2 cellular contexts compared by ENCODE assay signal in genomic region chr1:234320549-234320948, GRCh38.
TF ChIP-seq lines count a peak whose summit lies in the region.

No MANE protein-coding gene starts in this region.

TF ChIP-seq in HepG2, 621 proteins besides CTCF, POLR2A, EP300 and RAD21 (continues in another document):
- TF ChIP-seq POGZ (CRISPR knock-in tag; IDR thresholded peaks at IDR 0.05): no peak
- no peak for TF ChIP-seq ZBTB44 (CRISPR knock-in tag; IDR thresholded peaks at IDR 0.05)
- no peak for TF ChIP-seq ZNF10 (CRISPR knock-in tag; IDR thresholded peaks at IDR 0.05; ENCODE audit: borderline replicate concordance, low read depth)
- no peak for TF ChIP-seq SMAD1 (CRISPR knock-in tag; IDR thresholded peaks at IDR 0.05; ENCODE audit: borderline replicate concordance, low read depth)
- TF ChIP-seq ATF7-NPFF (CRISPR knock-in tag; IDR thresholded peaks at IDR 0.05; ENCODE audit: low read depth): no peak
- no peak for TF ChIP-seq PREB (CRISPR knock-in tag; IDR thresholded peaks at IDR 0.05)
- no peak for TF ChIP-seq CHD4 (IDR thresholded peaks at IDR 0.05; ENCODE audit: borderline replicate concordance, low read length)
- no peak for TF ChIP-seq FOXK2 (IDR thresholded peaks at IDR 0.05)
- TF ChIP-seq, protein P1, sequence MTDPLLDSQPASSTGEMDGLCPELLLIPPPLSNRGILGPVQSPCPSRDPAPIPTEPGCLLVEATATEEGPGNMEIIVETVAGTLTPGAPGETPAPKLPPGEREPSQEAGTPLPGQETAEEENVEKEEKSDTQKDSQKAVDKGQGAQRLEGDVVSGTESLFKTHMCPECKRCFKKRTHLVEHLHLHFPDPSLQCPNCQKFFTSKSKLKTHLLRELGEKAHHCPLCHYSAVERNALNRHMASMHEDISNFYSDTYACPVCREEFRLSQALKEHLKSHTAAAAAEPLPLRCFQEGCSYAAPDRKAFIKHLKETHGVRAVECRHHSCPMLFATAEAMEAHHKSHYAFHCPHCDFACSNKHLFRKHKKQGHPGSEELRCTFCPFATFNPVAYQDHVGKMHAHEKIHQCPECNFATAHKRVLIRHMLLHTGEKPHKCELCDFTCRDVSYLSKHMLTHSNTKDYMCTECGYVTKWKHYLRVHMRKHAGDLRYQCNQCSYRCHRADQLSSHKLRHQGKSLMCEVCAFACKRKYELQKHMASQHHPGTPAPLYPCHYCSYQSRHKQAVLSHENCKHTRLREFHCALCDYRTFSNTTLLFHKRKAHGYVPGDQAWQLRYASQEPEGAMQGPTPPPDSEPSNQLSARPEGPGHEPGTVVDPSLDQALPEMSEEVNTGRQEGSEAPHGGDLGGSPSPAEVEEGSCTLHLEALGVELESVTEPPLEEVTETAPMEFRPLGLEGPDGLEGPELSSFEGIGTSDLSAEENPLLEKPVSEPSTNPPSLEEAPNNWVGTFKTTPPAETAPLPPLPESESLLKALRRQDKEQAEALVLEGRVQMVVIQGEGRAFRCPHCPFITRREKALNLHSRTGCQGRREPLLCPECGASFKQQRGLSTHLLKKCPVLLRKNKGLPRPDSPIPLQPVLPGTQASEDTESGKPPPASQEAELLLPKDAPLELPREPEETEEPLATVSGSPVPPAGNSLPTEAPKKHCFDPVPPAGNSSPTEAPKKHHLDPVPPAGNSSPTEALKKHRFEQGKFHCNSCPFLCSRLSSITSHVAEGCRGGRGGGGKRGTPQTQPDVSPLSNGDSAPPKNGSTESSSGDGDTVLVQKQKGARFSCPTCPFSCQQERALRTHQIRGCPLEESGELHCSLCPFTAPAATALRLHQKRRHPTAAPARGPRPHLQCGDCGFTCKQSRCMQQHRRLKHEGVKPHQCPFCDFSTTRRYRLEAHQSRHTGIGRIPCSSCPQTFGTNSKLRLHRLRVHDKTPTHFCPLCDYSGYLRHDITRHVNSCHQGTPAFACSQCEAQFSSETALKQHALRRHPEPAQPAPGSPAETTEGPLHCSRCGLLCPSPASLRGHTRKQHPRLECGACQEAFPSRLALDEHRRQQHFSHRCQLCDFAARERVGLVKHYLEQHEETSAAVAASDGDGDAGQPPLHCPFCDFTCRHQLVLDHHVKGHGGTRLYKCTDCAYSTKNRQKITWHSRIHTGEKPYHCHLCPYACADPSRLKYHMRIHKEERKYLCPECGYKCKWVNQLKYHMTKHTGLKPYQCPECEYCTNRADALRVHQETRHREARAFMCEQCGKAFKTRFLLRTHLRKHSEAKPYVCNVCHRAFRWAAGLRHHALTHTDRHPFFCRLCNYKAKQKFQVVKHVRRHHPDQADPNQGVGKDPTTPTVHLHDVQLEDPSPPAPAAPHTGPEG (CRISPR knock-in tag; IDR thresholded peaks at IDR 0.05): no peak
- TF ChIP-seq MXD1 (CRISPR knock-in tag; IDR thresholded peaks at IDR 0.05): no peak
- TF ChIP-seq TOE1 (CRISPR knock-in tag; IDR thresholded peaks at IDR 0.05): no peak
- TF ChIP-seq, protein P2, sequence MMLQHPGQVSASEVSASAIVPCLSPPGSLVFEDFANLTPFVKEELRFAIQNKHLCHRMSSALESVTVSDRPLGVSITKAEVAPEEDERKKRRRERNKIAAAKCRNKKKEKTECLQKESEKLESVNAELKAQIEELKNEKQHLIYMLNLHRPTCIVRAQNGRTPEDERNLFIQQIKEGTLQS (CRISPR knock-in tag; IDR thresholded peaks at IDR 0.05): no peak
- no peak for TF ChIP-seq FLYWCH1 (CRISPR knock-in tag; IDR thresholded peaks at IDR 0.05)
- TF ChIP-seq ATF1 (CRISPR knock-in tag; IDR thresholded peaks at IDR 0.05): no peak
- no peak for TF ChIP-seq MTA3 (CRISPR knock-in tag; IDR thresholded peaks at IDR 0.05)
- peak; percentile 44; the same call in 1 of the 2 replicates for TF ChIP-seq HNF4G (IDR thresholded peaks at IDR 0.05; ENCODE audit: borderline replicate concordance, low read depth, low read length)
- TF ChIP-seq HNF4G (CRISPR knock-in tag; IDR thresholded peaks at IDR 0.05; ENCODE audit: borderline replicate concordance, low read depth): no peak

TF ChIP-seq in GM23338, 12 proteins besides CTCF, POLR2A, EP300 and RAD21:
- TF ChIP-seq NANOG (IDR thresholded peaks at IDR 0.05; ENCODE audit: borderline replicate concordance): no peak
- no peak for TF ChIP-seq EZH2phosphoT487 (IDR thresholded peaks at IDR 0.05; ENCODE audit: unreplicated experiment)
- TF ChIP-seq ZNF331 (CRISPR knock-in tag; IDR thresholded peaks at IDR 0.05; ENCODE audit: low read depth): no peak
- no peak for TF ChIP-seq ZNF114 (CRISPR knock-in tag; IDR thresholded peaks at IDR 0.05)
- no peak for TF ChIP-seq JUNB (IDR thresholded peaks at IDR 0.05; ENCODE audit: unreplicated experiment)
- no peak for TF ChIP-seq POLR2AphosphoS5 (IDR thresholded peaks at IDR 0.05; ENCODE audit: low read depth)
- TF ChIP-seq REST (IDR thresholded peaks at IDR 0.05; ENCODE audit: unreplicated experiment): no peak
- no peak for TF ChIP-seq EZH2 (IDR thresholded peaks at IDR 0.05; ENCODE audit: low read depth, unreplicated experiment)
- TF ChIP-seq, protein P3, sequence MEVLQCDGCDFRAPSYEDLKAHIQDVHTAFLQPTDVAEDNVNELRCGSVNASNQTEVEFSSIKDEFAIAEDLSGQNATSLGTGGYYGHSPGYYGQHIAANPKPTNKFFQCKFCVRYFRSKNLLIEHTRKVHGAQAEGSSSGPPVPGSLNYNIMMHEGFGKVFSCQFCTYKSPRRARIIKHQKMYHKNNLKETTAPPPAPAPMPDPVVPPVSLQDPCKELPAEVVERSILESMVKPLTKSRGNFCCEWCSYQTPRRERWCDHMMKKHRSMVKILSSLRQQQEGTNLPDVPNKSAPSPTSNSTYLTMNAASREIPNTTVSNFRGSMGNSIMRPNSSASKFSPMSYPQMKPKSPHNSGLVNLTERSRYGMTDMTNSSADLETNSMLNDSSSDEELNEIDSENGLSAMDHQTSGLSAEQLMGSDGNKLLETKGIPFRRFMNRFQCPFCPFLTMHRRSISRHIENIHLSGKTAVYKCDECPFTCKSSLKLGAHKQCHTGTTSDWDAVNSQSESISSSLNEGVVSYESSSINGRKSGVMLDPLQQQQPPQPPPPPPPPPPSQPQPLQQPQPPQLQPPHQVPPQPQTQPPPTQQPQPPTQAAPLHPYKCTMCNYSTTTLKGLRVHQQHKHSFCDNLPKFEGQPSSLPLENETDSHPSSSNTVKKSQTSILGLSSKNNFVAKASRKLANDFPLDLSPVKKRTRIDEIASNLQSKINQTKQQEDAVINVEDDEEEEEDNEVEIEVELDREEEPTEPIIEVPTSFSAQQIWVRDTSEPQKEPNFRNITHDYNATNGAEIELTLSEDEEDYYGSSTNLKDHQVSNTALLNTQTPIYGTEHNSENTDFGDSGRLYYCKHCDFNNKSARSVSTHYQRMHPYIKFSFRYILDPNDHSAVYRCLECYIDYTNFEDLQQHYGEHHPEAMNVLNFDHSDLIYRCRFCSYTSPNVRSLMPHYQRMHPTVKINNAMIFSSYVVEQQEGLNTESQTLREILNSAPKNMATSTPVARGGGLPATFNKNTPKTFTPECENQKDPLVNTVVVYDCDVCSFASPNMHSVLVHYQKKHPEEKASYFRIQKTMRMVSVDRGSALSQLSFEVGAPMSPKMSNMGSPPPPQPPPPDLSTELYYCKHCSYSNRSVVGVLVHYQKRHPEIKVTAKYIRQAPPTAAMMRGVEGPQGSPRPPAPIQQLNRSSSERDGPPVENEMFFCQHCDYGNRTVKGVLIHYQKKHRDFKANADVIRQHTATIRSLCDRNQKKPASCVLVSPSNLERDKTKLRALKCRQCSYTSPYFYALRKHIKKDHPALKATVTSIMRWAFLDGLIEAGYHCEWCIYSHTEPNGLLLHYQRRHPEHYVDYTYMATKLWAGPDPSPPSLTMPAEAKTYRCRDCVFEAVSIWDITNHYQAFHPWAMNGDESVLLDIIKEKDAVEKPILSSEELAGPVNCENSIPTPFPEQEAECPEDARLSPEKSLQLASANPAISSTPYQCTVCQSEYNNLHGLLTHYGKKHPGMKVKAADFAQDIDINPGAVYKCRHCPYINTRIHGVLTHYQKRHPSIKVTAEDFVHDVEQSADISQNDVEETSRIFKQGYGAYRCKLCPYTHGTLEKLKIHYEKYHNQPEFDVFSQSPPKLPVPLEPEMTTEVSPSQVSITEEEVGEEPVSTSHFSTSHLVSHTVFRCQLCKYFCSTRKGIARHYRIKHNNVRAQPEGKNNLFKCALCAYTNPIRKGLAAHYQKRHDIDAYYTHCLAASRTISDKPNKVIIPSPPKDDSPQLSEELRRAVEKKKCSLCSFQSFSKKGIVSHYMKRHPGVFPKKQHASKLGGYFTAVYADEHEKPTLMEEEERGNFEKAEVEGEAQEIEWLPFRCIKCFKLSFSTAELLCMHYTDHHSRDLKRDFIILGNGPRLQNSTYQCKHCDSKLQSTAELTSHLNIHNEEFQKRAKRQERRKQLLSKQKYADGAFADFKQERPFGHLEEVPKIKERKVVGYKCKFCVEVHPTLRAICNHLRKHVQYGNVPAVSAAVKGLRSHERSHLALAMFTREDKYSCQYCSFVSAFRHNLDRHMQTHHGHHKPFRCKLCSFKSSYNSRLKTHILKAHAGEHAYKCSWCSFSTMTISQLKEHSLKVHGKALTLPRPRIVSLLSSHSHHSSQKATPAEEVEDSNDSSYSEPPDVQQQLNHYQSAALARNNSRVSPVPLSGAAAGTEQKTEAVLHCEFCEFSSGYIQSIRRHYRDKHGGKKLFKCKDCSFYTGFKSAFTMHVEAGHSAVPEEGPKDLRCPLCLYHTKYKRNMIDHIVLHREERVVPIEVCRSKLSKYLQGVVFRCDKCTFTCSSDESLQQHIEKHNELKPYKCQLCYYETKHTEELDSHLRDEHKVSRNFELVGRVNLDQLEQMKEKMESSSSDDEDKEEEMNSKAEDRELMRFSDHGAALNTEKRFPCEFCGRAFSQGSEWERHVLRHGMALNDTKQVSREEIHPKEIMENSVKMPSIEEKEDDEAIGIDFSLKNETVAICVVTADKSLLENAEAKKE (CRISPR knock-in tag; IDR thresholded peaks at IDR 0.05): no peak
- TF ChIP-seq CREB1 (CRISPR knock-in tag; IDR thresholded peaks at IDR 0.05; ENCODE audit: low read depth): no peak
- TF ChIP-seq, protein P4, sequence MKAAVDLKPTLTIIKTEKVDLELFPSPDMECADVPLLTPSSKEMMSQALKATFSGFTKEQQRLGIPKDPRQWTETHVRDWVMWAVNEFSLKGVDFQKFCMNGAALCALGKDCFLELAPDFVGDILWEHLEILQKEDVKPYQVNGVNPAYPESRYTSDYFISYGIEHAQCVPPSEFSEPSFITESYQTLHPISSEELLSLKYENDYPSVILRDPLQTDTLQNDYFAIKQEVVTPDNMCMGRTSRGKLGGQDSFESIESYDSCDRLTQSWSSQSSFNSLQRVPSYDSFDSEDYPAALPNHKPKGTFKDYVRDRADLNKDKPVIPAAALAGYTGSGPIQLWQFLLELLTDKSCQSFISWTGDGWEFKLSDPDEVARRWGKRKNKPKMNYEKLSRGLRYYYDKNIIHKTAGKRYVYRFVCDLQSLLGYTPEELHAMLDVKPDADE (IDR thresholded peaks at IDR 0.05): no peak
- no peak for TF ChIP-seq STAT1 (IDR thresholded peaks at IDR 0.05; ENCODE audit: unreplicated experiment)
TF ChIP-seq in GM23338: peak in this region for 0.
